In genomic region chr20:41524980-41525613, GRCh38 we compare ENCODE assay signal across 7 cellular contexts.
DNase-seq lines count a peak whose midpoint lies in the region; ATAC-seq, FAIRE-seq and TF ChIP-seq lines count a peak whose summit lies in the region.

No MANE protein-coding gene starts in this region.

- TF ChIP-seq RAD21 in K562 (CRISPR knock-in tag; conservative IDR thresholded peaks at IDR 0.05 in 1 of 2, IDR thresholded peaks at IDR 0.05 in 1 of 2) = no peak

- peak; percentile 92 for ATAC-seq in K562

- in situ Hi-C loops in K562 (cut with MboI) = no loop called here

- DNase-seq in LHCN-M2 (ENCODE audit: low read depth) (peak; percentile 11), K562 (ENCODE audit: extremely low read depth in 1 of 4, low spot score in 3 of 4) (peak in 2 of 4 experiments; percentile 47 to 76), kidney epithelial cell (ENCODE audit: low read depth) (peak; percentile 2), stomach (peak; percentile 90), NCI-H187 (lab: John Stamatoyannopoulos, UW) (no peak), T-helper 9 cell (no peak), epidermal melanocyte (ENCODE audit: insufficient read length, low spot score) (no peak)

- H3K4me3 ChIP-seq in K562 (no peak overlapping the region), kidney epithelial cell (ENCODE audit: low read depth, low read length) (no peak overlapping the region), stomach (peak overlapping the region in 1 of 4 donors; percentile 9)

- TF ChIP-seq POLR2A in K562 (conservative IDR thresholded peaks at IDR 0.05) (no peak), stomach (IDR thresholded peaks at IDR 0.05) (no peak)

- intact Hi-C loops in K562 (cut with micrococcal nuclease) (no loop called here), stomach (cut with DNase I; ENCODE audit: low total_unique reads) (no loop called here)

- H3K27ac ChIP-seq in K562 (ENCODE audit: extremely low read depth, low read depth, low read length) (peak overlapping the region; percentile 44; the same call in 2 of the 3 replicates), stomach (peak overlapping the region in 3 of 5 donors; percentile 2 to 55 (median 28))

- POLR2A ChIA-PET in K562 (lab: Yijun Ruan, JAX) = interaction anchor here (1.0 to 2.8 kb wide), 3 partner anchors 8 to 15 kb away, joined by 3 to 15 read pairs (median 7); no protein-coding TSS in a partner anchor

- H3K79me2 ChIP-seq in K562 (ENCODE audit: control insufficient read depth, insufficient read depth, low read length) = peaks cover 17% of the 10 kb centered on the region

- no peak for TF ChIP-seq EP300 in K562 (IDR thresholded peaks at IDR 0.05; ENCODE audit: low read length)
- TF ChIP-seq EP300 in stomach (IDR thresholded peaks at IDR 0.05) = no peak

- peak overlapping the region; percentile 53 for H3K4me2 ChIP-seq in K562 (ENCODE audit: insufficient read depth, low read length)

- no peak for TF ChIP-seq CTCF in K562 (IDR thresholded peaks at IDR 0.05 in 2 of 3, conservative IDR thresholded peaks at IDR 0.05 in 1 of 3; ENCODE audit: insufficient read depth in 2 of 3, low read depth in 1 of 3, low read length in 3 of 3)
- TF ChIP-seq CTCF in kidney epithelial cell (IDR thresholded peaks at IDR 0.05; ENCODE audit: insufficient read depth, low read length, poor library complexity, severe bottlenecking) = no peak
- no peak for TF ChIP-seq CTCF in stomach (IDR thresholded peaks at IDR 0.05)

- no peaks in the 10 kb centered on the region for H4K20me1 ChIP-seq in K562 (replicated peaks; ENCODE audit: control insufficient read depth, insufficient read depth, low read length)

- H3K36me3 ChIP-seq in K562 (ENCODE audit: control insufficient read depth, insufficient read depth, low read length) (peaks cover 3% of the 10 kb centered on the region; the same call in 2 of the 3 replicates), kidney epithelial cell (ENCODE audit: control insufficient read depth, insufficient read depth, low read length) (no peaks in the 10 kb centered on the region), stomach (peaks cover 0 to 3% (median 0%) of the 10 kb centered on the region in 4 donors)

- no TSS peak for BruUV-seq in K562 (replicated peaks; lab: Mats Ljungman, UMichigan)

- H3K4me1 ChIP-seq in K562 (replicated peaks in 1 of 2; ENCODE audit: control insufficient read depth in 2 of 2, insufficient read depth in 2 of 2, low read length in 2 of 2) (peaks cover 6 to 20% of the 10 kb centered on the region in 2 experiments), stomach (peaks cover 13 to 44% (median 24%) of the 10 kb centered on the region in 4 donors)

- H3K9ac ChIP-seq in K562 (ENCODE audit: insufficient read depth in 1 of 2, low read depth in 2 of 2, low read length in 2 of 2) = peak overlapping the region in 1 of 2 experiments; percentile 69; a peak in 1 of 4 replicates

- H3K9me3 ChIP-seq in K562 (replicated peaks; ENCODE audit: control insufficient read depth, insufficient read depth, low read depth, low read length) (no peaks in the 10 kb centered on the region), stomach (no peaks in the 10 kb centered on the region)

- no peaks in the 10 kb centered on the region for H3K27me3 ChIP-seq in K562 (ENCODE audit: control insufficient read depth in 2 of 2, insufficient read depth in 2 of 2, low read length in 2 of 2)
- H3K27me3 ChIP-seq in kidney epithelial cell (ENCODE audit: control insufficient read depth, insufficient read depth, low read length) = no peaks in the 10 kb centered on the region
- no peaks in the 10 kb centered on the region for H3K27me3 ChIP-seq in stomach

- CTCF ChIA-PET in K562 (lab: Yijun Ruan, JAX; ENCODE audit: low intra/inter-chr PET ratio) = no interaction called here

- 46% methylated on average over 6 of the region's 6 CpGs for WGBS in K562 (ENCODE audit: insufficient coverage, low coverage, missing lambda C conversion rate)
- 35 to 44% (median 40%) methylated on average over 6 of the region's 6 CpGs for WGBS in stomach, 5 donors

- H3K9me1 ChIP-seq in K562 (ENCODE audit: control insufficient read depth, insufficient read depth, low read length) = no peaks in the 10 kb centered on the region

- no peak overlapping the region for H2AFZ ChIP-seq in K562 (ENCODE audit: low read depth, low read length)

- FAIRE-seq in K562 (lab: Jason Lieb, UNC) = peak; percentile 85

TF ChIP-seq in K562, 482 proteins besides CTCF, POLR2A, EP300 and RAD21:
- TF ChIP-seq ZFPM2 (CRISPR knock-in tag; IDR thresholded peaks at IDR 0.05) = no peak
- TF ChIP-seq NFIC (IDR thresholded peaks at IDR 0.05) = peak; percentile 86
- TF ChIP-seq KLF13 (tag; IDR thresholded peaks at IDR 0.05; ENCODE audit: borderline replicate concordance, low read depth) = no peak
- 0 out of 4 replicates have a peak, but pooled peaks of 1 of the 2 experiments have one; percentile 12 for TF ChIP-seq NRF1 (conservative IDR thresholded peaks at IDR 0.05 in 1 of 2, IDR thresholded peaks at IDR 0.05 in 1 of 2)
- no peak for TF ChIP-seq GTF2F1 (IDR thresholded peaks at IDR 0.05; ENCODE audit: low read depth, low read length)
- peak in 1 of 2 experiments; percentile 34 for TF ChIP-seq NCOA2 (IDR thresholded peaks at IDR 0.05; ENCODE audit: partially characterized antibody in 2 of 2)
- TF ChIP-seq EGR1 (conservative IDR thresholded peaks at IDR 0.05) = peak; percentile 71

Comparison
In these comparisons a context has a peak if more than half of its experiments do, and no peak if none do; other contexts are left out.
1. DNase-seq: peak in LHCN-M2 (single experiment), kidney epithelial cell (single experiment) and stomach (single experiment); none in NCI-H187 (0 of 2), T-helper 9 cell (single experiment) and epidermal melanocyte (single experiment).